In genomic region chr16:78249056-78249455, GRCh38 we compare ENCODE assay signal across 15 cellular contexts.
DNase-seq lines count a peak whose midpoint lies in the region; ATAC-seq and TF ChIP-seq lines count a peak whose summit lies in the region.
"Had no signal": no experiment of that assay in that cellular context is flagged by ENCODE, and none has a peak within 500 bp of the region (broad histone marks: within the 10 kb centered on the region; RNA-seq: fewer than 3 reads in every experiment).

No MANE protein-coding gene starts in this region.

- no peak overlapping the region for H3K4me3 Mint-ChIP-seq in chondrocyte (ENCODE audit: unreplicated experiment)
- H3K4me3 Mint-ChIP-seq: activated T-cell treated with anti-CD3 and anti-CD28 coated beads, Interleukin-2, amount 50 U/mL, for 24 hours had no signal

- H3K9me3 ChIP-seq in liver (ENCODE audit: control insufficient read depth in 4 of 4, low read length in 3 of 4) = no peaks in the 10 kb centered on the region
- no peaks in the 10 kb centered on the region for H3K9me3 ChIP-seq in vagina
- H3K9me3 ChIP-seq: ascending aorta had no signal

- WGBS in liver = 37% methylated on average over 13 of the region's 13 CpGs

- TF ChIP-seq CTCF in 22Rv1 (IDR thresholded peaks at IDR 0.05) (0 out of 2 replicates have a peak, but pooled peaks have one; percentile 4), chondrocyte (IDR thresholded peaks at IDR 0.05) (peak; percentile 51), liver (IDR thresholded peaks at IDR 0.05; ENCODE audit: low read depth, low read length, missing input control) (peak; percentile 64), vagina (IDR thresholded peaks at IDR 0.05) (no peak)

- intact Hi-C loops in vagina (cut with DNase I) = no loop called here

- H3K9ac ChIP-seq in liver (ENCODE audit: low read depth in 1 of 2, low read length in 2 of 2) = no peak overlapping the region

- H3K36me3 Mint-ChIP-seq in chondrocyte (ENCODE audit: low read depth) = no peaks in the 10 kb centered on the region

- H3K4me1 Mint-ChIP-seq in chondrocyte (ENCODE audit: low read depth) = peaks cover 11% of the 10 kb centered on the region

- TF ChIP-seq RAD21 in liver (IDR thresholded peaks at IDR 0.05) = peak; percentile 92 to 94

- H3K4me3 ChIP-seq in liver (ENCODE audit: low read depth in 1 of 3, low read length in 3 of 3) = no peak overlapping the region
- no peak overlapping the region for H3K4me3 ChIP-seq in vagina
- H3K4me3 ChIP-seq: ascending aorta had no signal

- H3K9me3 Mint-ChIP-seq in chondrocyte (ENCODE audit: low read depth) = no peaks in the 10 kb centered on the region
- H3K9me3 Mint-ChIP-seq: activated T-cell treated with anti-CD3 and anti-CD28 coated beads, Interleukin-2, amount 50 U/mL, for 24 hours had no signal

- H3K27ac Mint-ChIP-seq in chondrocyte (ENCODE audit: unreplicated experiment) = no peak overlapping the region
- H3K27ac Mint-ChIP-seq: activated T-cell treated with anti-CD3 and anti-CD28 coated beads, Interleukin-2, amount 50 U/mL, for 24 hours had no signal

- H3K27ac ChIP-seq in 22Rv1 (no peak overlapping the region), liver (ENCODE audit: low read depth in 1 of 2, low read length in 2 of 2) (peak overlapping the region in 1 of 2 donors; percentile 4), vagina (no peak overlapping the region)
- H3K27ac ChIP-seq: ascending aorta, HL-60 had no signal

- no peak for TF ChIP-seq POLR2A in vagina (IDR thresholded peaks at IDR 0.05)

- no peak for ATAC-seq in GM19455 (IDR thresholded peaks at IDR 0.05; ENCODE audit: unreplicated experiment)
- no peak for ATAC-seq in HG03469 (IDR thresholded peaks at IDR 0.05; ENCODE audit: unreplicated experiment)
- ATAC-seq: SK-N-SH treated with all-trans-retinoic acid at 6 μM for 48 hours had no signal

- H3K36me3 ChIP-seq in liver (ENCODE audit: control insufficient read depth in 4 of 4, insufficient read depth in 3 of 4, low read depth in 1 of 4, low read length in 3 of 4) (no peaks in the 10 kb centered on the region), vagina (no peaks in the 10 kb centered on the region)
- H3K36me3 ChIP-seq: ascending aorta had no signal

- no peaks in the 10 kb centered on the region for H3K27me3 ChIP-seq in liver (ENCODE audit: control insufficient read depth in 4 of 4, insufficient read depth in 4 of 4, low read length in 3 of 4)
- H3K27me3 ChIP-seq in vagina = no peaks in the 10 kb centered on the region
- H3K27me3 ChIP-seq: ascending aorta had no signal

- DNase-seq in HT-29 (ENCODE audit: low spot score) (peak; percentile 41), chondrocyte (ENCODE audit: low spot score) (no peak), NOMO-1 treated with DMSO at 0.1 percent for 48 hours (lab: John Stamatoyannopoulos, UW; ENCODE audit: unreplicated experiment) (no peak), vagina (ENCODE audit: extremely low spot score in 2 of 2) (no peak)
- DNase-seq: activated T-cell treated with anti-CD3 and anti-CD28 coated beads, Interleukin-2, amount 50 U/mL, for 24 hours; hippocampal formation; MM.1S; NCI-H774 had no signal

- no peaks in the 10 kb centered on the region for H3K27me3 Mint-ChIP-seq in chondrocyte (ENCODE audit: low read depth)
- H3K27me3 Mint-ChIP-seq: activated T-cell treated with anti-CD3 and anti-CD28 coated beads, Interleukin-2, amount 50 U/mL, for 24 hours had no signal

- H3K4me1 ChIP-seq in liver (ENCODE audit: control insufficient read depth in 4 of 4, insufficient read depth in 4 of 4, low read length in 3 of 4) = peaks cover 5 to 28% (median 16%) of the 10 kb centered on the region in 4 donors
- H3K4me1 ChIP-seq in vagina = no peaks in the 10 kb centered on the region
- H3K4me1 ChIP-seq: ascending aorta had no signal

TF ChIP-seq in liver, 16 proteins besides CTCF, POLR2A, EP300 and RAD21:
- TF ChIP-seq JUND (IDR thresholded peaks at IDR 0.05) (no peak), NR2F2 (IDR thresholded peaks at IDR 0.05) (no peak), GABPA (IDR thresholded peaks at IDR 0.05 in 1 of 2, conservative IDR thresholded peaks at IDR 0.05 in 1 of 2) (no peak), RXRA (IDR thresholded peaks at IDR 0.05) (peak; percentile 39 to 69), ZBTB33 (IDR thresholded peaks at IDR 0.05) (no peak), HNF4G (IDR thresholded peaks at IDR 0.05) (peak; percentile 22), TAF1 (conservative IDR thresholded peaks at IDR 0.05) (no peak), YY1 (IDR thresholded peaks at IDR 0.05) (peak; percentile 40), HNF4A (conservative IDR thresholded peaks at IDR 0.05) (peak; percentile 57 to 71)

Comparison
In these comparisons a context has a peak if more than half of its experiments do, and no peak if none do; other contexts are left out.
1. CTCF ChIP-seq: peak in 22Rv1 (single experiment), chondrocyte (single experiment) and liver (single experiment); none in vagina (0 of 3).